ENCODE assay signal across 8 cellular contexts in the genomic region with DNA sequence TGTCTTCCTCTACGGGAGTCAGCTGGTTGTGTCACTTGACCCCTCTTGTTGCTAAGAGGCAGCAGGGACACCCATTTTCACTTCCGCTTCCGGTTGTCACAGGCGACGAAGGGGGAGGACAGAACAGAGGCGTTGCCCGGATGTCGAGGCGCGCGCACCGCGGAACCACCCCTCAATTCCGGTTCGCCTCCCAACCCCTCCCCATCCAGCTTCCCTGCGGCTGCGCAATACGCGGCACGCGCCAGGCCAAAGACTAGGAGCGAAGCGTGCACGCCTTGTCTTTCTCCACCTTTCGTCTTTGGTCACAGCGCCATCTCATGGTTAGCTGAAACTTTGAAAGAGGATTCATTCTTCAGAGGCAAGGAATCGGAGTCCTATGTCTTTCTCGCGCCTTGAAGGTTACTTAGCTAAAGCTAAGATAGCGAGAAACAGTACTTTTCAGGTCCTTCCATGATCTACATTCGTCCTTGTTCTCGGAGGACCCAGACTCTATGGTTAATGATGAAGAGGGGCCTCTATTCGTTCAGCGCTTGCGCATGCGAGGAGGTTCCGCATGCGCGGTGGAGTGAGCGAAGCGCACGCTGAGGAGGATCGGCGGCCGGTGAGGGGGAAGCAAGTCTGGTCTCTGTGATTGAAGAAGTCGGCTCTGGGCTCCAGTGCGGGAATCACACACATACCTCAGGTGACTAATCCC. TPM values are rescaled to one million over a fixed set of nuclear protein-coding genes. Genes with fewer than 3 reads are reported as not detected.
DNase-seq lines count a peak whose midpoint lies in the region; ATAC-seq and TF ChIP-seq lines count a peak whose summit lies in the region.

Gene ATP6V1D, minus strand, starts transcription at position 30 of the 694 bp plus-strand sequence. CDS start 106 bp downstream, outside the sequence.
Gene EIF2S1, plus strand, starts transcription at position 554 of the 694 bp plus-strand sequence. CDS start 4,440 bp downstream, outside the sequence.

- ATAC-seq in HG02610 (IDR thresholded peaks at IDR 0.05; ENCODE audit: unreplicated experiment), result peak; percentile 88

- H3K4me3 Mint-ChIP-seq in activated naive CD8-positive, alpha-beta T cell treated with anti-CD3 and anti-CD28 coated beads for 36 hours, result peak within 1 kb of the TSS; percentile 97
- H3K4me3 Mint-ChIP-seq in glutamatergic neuron (ENCODE audit: unreplicated experiment) (peak within 1 kb of the TSS; percentile 99), osteocyte (ENCODE audit: unreplicated experiment) (peak within 1 kb of the TSS; percentile 96)

- H3K9me3 ChIP-seq in thyroid gland, result no peaks in the 10 kb centered on the region

- peaks cover 61% of the 10 kb centered on the region for H3K4me1 Mint-ChIP-seq in activated naive CD8-positive, alpha-beta T cell treated with anti-CD3 and anti-CD28 coated beads for 36 hours
- peaks cover 13% of the 10 kb centered on the region for H3K4me1 Mint-ChIP-seq in glutamatergic neuron (ENCODE audit: low read depth, unreplicated experiment)
- H3K4me1 Mint-ChIP-seq in osteocyte (ENCODE audit: unreplicated experiment), result peaks cover 41% of the 10 kb centered on the region

- peaks cover 23% of the 10 kb centered on the region for H3K36me3 Mint-ChIP-seq in activated naive CD8-positive, alpha-beta T cell treated with anti-CD3 and anti-CD28 coated beads for 36 hours
- H3K36me3 Mint-ChIP-seq in glutamatergic neuron (ENCODE audit: unreplicated experiment), result no peaks in the 10 kb centered on the region
- peaks cover 7% of the 10 kb centered on the region for H3K36me3 Mint-ChIP-seq in osteocyte (ENCODE audit: unreplicated experiment)

- peaks cover 41 to 59% of the 10 kb centered on the region in 2 donors for H3K4me1 ChIP-seq in thyroid gland

- peak within 1 kb of the TSS; percentile 98 for H3K27ac Mint-ChIP-seq in activated naive CD8-positive, alpha-beta T cell treated with anti-CD3 and anti-CD28 coated beads for 36 hours
- peak within 1 kb of the TSS; percentile 86 for H3K27ac Mint-ChIP-seq in glutamatergic neuron (ENCODE audit: unreplicated experiment)
- peak within 1 kb of the TSS; percentile 97 for H3K27ac Mint-ChIP-seq in osteocyte (ENCODE audit: unreplicated experiment)

- peak; percentile 99 for DNase-seq in NCI-H1092 treated with DMSO at 0.1 percent for 48 hours (lab: John Stamatoyannopoulos, UW)
- peak; percentile 83 for DNase-seq in SKM-1 treated with dmso at 0.1 percent for 144 hours (lab: John Stamatoyannopoulos, UW; ENCODE audit: unreplicated experiment)
- peak; percentile 99 for DNase-seq in activated naive CD8-positive, alpha-beta T cell treated with anti-CD3 and anti-CD28 coated beads for 36 hours
- DNase-seq in glutamatergic neuron, result peak; percentile 100
- DNase-seq in osteocyte (ENCODE audit: extremely low spot score, unreplicated experiment), result peak; percentile 100
- peak; percentile 99 for DNase-seq in thyroid gland

- H3K36me3 ChIP-seq in thyroid gland, result peaks cover 0 to under 1% of the 10 kb centered on the region in 2 donors

- H3K27me3 Mint-ChIP-seq in activated naive CD8-positive, alpha-beta T cell treated with anti-CD3 and anti-CD28 coated beads for 36 hours, result no peaks in the 10 kb centered on the region
- H3K27me3 Mint-ChIP-seq in glutamatergic neuron (ENCODE audit: unreplicated experiment) (peaks cover 6% of the 10 kb centered on the region), osteocyte (ENCODE audit: unreplicated experiment) (no peaks in the 10 kb centered on the region)

- H3K9me3 Mint-ChIP-seq in activated naive CD8-positive, alpha-beta T cell treated with anti-CD3 and anti-CD28 coated beads for 36 hours, result no peaks in the 10 kb centered on the region
- H3K9me3 Mint-ChIP-seq in glutamatergic neuron (ENCODE audit: unreplicated experiment) (peaks cover 12% of the 10 kb centered on the region), osteocyte (ENCODE audit: unreplicated experiment) (no peaks in the 10 kb centered on the region)

- TF ChIP-seq POLR2A in GM10847 (IDR thresholded peaks at IDR 0.05; ENCODE audit: extremely low read depth, insufficient read length), result peak; percentile 82
- TF ChIP-seq POLR2A in thyroid gland (IDR thresholded peaks at IDR 0.05), result peak in 1 of 2 donors; percentile 67

- intact Hi-C loops in thyroid gland (cut with DNase I), result no loop called here

- 0 to 1% methylated on average over 40 to 47 of the region's 47 CpGs for WGBS in thyroid gland, 2 donors

- peak within 1 kb of the TSS; percentile 77 to 96 (median 94) for H3K27ac ChIP-seq in thyroid gland

- H3K4me3 ChIP-seq in thyroid gland (replicated peaks in 1 of 3), result peak within 1 kb of the TSS; percentile 72 to 90 (median 77)

- no peaks in the 10 kb centered on the region for H3K27me3 ChIP-seq in thyroid gland

- TF ChIP-seq CTCF in glutamatergic neuron (IDR thresholded peaks at IDR 0.05; ENCODE audit: partially characterized antibody, unreplicated experiment) (peak; percentile 79), osteocyte (IDR thresholded peaks at IDR 0.05) (peak; percentile 97), thyroid gland (IDR thresholded peaks at IDR 0.05) (peak; percentile 68 to 100 (median 97))

RNA-seq across cellular contexts. Expression of gene ATP6V1D, which starts in this region (rescaled TPM):
- total RNA-seq in activated naive CD8-positive, alpha-beta T cell treated with anti-CD3 and anti-CD28 coated beads for 36 hours, result 10 to 100 TPM; 26.8 to 28.3 TPM
- 108 TPM for total RNA-seq in glutamatergic neuron (ENCODE audit: unreplicated experiment)
- total RNA-seq in osteocyte, result 63.8 and 67.8 TPM in 2 replicates
- 100 to 1,000 TPM; 123 to 220 (median 192) TPM for total RNA-seq in thyroid gland

RNA-seq across cellular contexts. Expression of gene EIF2S1, which starts in this region (rescaled TPM):
- total RNA-seq in activated naive CD8-positive, alpha-beta T cell treated with anti-CD3 and anti-CD28 coated beads for 36 hours, result 100 to 1,000 TPM; 299 to 302 TPM
- 68.2 TPM for total RNA-seq in glutamatergic neuron (ENCODE audit: unreplicated experiment)
- 85.3 and 90.1 TPM in 2 replicates for total RNA-seq in osteocyte
- 10 to 100 TPM; 53.3 to 98.5 (median 69.6) TPM for total RNA-seq in thyroid gland

Comparison
In these comparisons a context has a peak if more than half of its experiments do, and no peak if none do; other contexts are left out.
1. Peak in every context shown above with its lines: DNase-seq, ATAC-seq, H3K4me3 ChIP-seq and H3K27ac ChIP-seq.